Comparison of ENCODE assay signal across 16 cellular contexts in genomic region chr2:47559079-47559684, GRCh38. TPM values are rescaled to one million over a fixed set of nuclear protein-coding genes. Genes with fewer than 3 reads are reported as not detected.
DNase-seq lines count a peak whose midpoint lies in the region; ATAC-seq and TF ChIP-seq lines count a peak whose summit lies in the region.
"Had no signal": no experiment of that assay in that cellular context is flagged by ENCODE, and none has a peak within 500 bp of the region (broad histone marks: within the 10 kb centered on the region; RNA-seq: fewer than 3 reads in every experiment).

No MANE protein-coding gene starts in this region.

- TF ChIP-seq CTCF in upper lobe of right lung (IDR thresholded peaks at IDR 0.05): no peak

- CTCF ChIA-PET in CD4-positive, alpha-beta memory T cell (lab: Charles Lee; ENCODE audit: partially characterized antibody): no interaction called here

- H3K27ac ChIP-seq in upper lobe of right lung: no peak overlapping the region
- H3K27ac ChIP-seq in CD4-positive, alpha-beta memory T cell (ENCODE audit: low read depth, low read length): no peak overlapping the region

- no peaks in the 10 kb centered on the region for H3K4me1 ChIP-seq in upper lobe of right lung
- no peaks in the 10 kb centered on the region for H3K4me1 ChIP-seq in CD4-positive, alpha-beta memory T cell (ENCODE audit: insufficient read depth, low read length)

- H3K36me3 Mint-ChIP-seq in CD4-positive, alpha-beta memory T cell: no peaks in the 10 kb centered on the region

- no peak overlapping the region for H3K4me3 Mint-ChIP-seq in CD4-positive, alpha-beta memory T cell

- H3K27me3 Mint-ChIP-seq in CD4-positive, alpha-beta memory T cell: peaks cover 3 to 12% of the 10 kb centered on the region in 2 donors

- H3K4me1 Mint-ChIP-seq in CD4-positive, alpha-beta memory T cell: no peaks in the 10 kb centered on the region

- no peaks in the 10 kb centered on the region for H3K27me3 ChIP-seq in upper lobe of right lung
- no peaks in the 10 kb centered on the region for H3K27me3 ChIP-seq in CD4-positive, alpha-beta memory T cell (ENCODE audit: insufficient read depth, low read length)

- no peaks in the 10 kb centered on the region for H3K36me3 ChIP-seq in upper lobe of right lung
- no peaks in the 10 kb centered on the region for H3K36me3 ChIP-seq in CD4-positive, alpha-beta memory T cell (ENCODE audit: insufficient read depth, low read length)

- H3K9me3 ChIP-seq in upper lobe of right lung: no peaks in the 10 kb centered on the region
- no peaks in the 10 kb centered on the region for H3K9me3 ChIP-seq in CD4-positive, alpha-beta memory T cell (ENCODE audit: control insufficient read depth in 1 of 2, low read length in 2 of 2)

- ATAC-seq in upper lobe of right lung (no peak), HG02970 (IDR thresholded peaks at IDR 0.05; ENCODE audit: low FRiP score, unreplicated experiment) (no peak)
- ATAC-seq: activated naive CD4-positive, alpha-beta T cell treated with anti-CD3 and anti-CD28 coated beads, Interleukin-2, amount 50 U/mL, for 72 hours had no signal

- peak; percentile 19 to 68 (median 20) for DNase-seq in NCI-H1417 (lab: John Stamatoyannopoulos, UW)
- no peak for DNase-seq in NCI-H1417 treated with DMSO at 0.1 percent for 48 hours (lab: John Stamatoyannopoulos, UW)
- peak; percentile 15 for DNase-seq in LHCN-M2 (ENCODE audit: low read depth)
- peak; percentile 22 for DNase-seq in astrocyte of the hippocampus (ENCODE audit: low read depth, low spot score)
- peak; percentile 14 for DNase-seq in kidney glomerular epithelial cell (lab: John Stamatoyannopoulos, UW)
- no peak for DNase-seq in upper lobe of right lung
- DNase-seq in CD4-positive, alpha-beta memory T cell: no peak
- DNase-seq: dermis blood vessel endothelial cell; NCI-H187; stimulated activated CD4-positive, alpha-beta T cell treated with anti-CD3 and anti-CD28 coated beads, Interleukin-15, amount 100 ng/mL, for 24 hours had no signal

- intact Hi-C loops in upper lobe of right lung (cut with DNase I): no loop called here
- intact Hi-C loops in CD4-positive, alpha-beta memory T cell (cut with micrococcal nuclease): no loop called here

- no peak overlapping the region for H3K4me3 ChIP-seq in upper lobe of right lung
- no peak overlapping the region for H3K4me3 ChIP-seq in CD4-positive, alpha-beta memory T cell (ENCODE audit: low read length in 2 of 2)

- no peak overlapping the region for H3K27ac Mint-ChIP-seq in CD4-positive, alpha-beta memory T cell
- H3K27ac Mint-ChIP-seq: activated naive CD4-positive, alpha-beta T cell treated with anti-CD3 and anti-CD28 coated beads, Interleukin-2, amount 50 U/mL, for 72 hours had no signal

- H3K9me3 Mint-ChIP-seq in CD4-positive, alpha-beta memory T cell: no peaks in the 10 kb centered on the region
- H3K9me3 Mint-ChIP-seq: activated naive CD4-positive, alpha-beta T cell treated with anti-CD3 and anti-CD28 coated beads, Interleukin-2, amount 50 U/mL, for 72 hours had no signal

- POLR2A ChIA-PET in CD4-positive, alpha-beta memory T cell (lab: Charles Lee; ENCODE audit: partially characterized antibody): no interaction called here

RNA-seq across cellular contexts. Expression of gene KCNK12, which starts 11.6 kb away (rescaled TPM):
- total RNA-seq in LHCN-M2 (2014; rRNA removed) (not detected in 2 replicates), upper lobe of right lung (not detected)
- not detected for polyA plus RNA-seq in LHCN-M2 (2012)
- under 1 TPM; 0.79 to 0.86 TPM for total RNA-seq in CD4-positive, alpha-beta memory T cell
- polyA plus RNA-seq in CD4-positive, alpha-beta memory T cell: under 1 TPM; 0.20 to 0.32 TPM
- total RNA-seq: A673, lung microvascular endothelial cell, osteoblast, ureter had no signal

Comparison
In these comparisons a context has a peak if more than half of its experiments do, and no peak if none do; other contexts are left out.
1. DNase-seq: peak in NCI-H1417 (3 of 3), LHCN-M2 (single experiment), astrocyte of the hippocampus (single experiment) and kidney glomerular epithelial cell (single experiment); none in NCI-H1417 treated with DMSO at 0.1 percent for 48 hours (single experiment), upper lobe of right lung (single experiment) and CD4-positive, alpha-beta memory T cell (0 of 5).